2 cellular contexts compared by ENCODE assay signal in the genomic region with DNA sequence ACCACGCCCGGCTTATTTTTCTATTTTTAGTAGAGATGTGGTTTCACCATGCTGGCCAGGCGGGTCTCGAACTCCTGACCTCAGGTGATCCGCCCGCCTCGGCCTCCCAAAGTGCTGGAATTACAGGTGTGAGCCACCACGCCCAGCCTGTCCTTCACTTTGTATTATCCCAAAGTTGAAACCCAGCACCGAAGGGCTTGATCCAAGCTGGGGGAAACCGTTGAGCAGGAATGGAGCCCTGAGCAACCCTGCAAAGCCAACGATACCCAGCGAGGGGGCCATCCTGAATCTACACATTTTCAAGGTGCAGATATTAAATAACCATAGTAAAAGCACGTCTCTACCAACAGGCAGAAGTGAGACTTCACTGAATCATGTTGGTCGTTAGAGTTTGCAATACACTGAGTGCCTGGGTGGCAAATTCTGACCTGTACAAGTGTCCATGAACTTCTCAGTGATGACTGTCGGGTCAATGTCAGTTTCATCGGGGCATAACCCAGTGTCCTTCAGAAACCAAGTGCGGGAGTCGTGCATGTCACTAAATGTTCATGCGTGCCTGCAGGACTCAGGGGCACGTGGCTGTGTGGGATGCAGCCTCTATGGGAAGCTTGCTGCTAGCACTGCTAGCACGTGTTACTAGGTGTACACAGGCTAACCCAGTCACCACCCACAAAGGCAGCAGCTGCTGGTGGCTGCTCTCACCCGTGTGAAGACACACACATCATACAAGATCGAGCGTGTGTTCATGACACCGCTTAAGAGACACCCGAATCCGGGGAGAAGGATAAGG.
TF ChIP-seq lines count a peak whose summit lies in the region.

No MANE protein-coding gene starts in this region.

TF ChIP-seq in SK-N-SH, 30 proteins besides CTCF, POLR2A, EP300 and RAD21 (continued from another document):
- no peak for TF ChIP-seq POLR2AphosphoS5 (IDR thresholded peaks at IDR 0.05; ENCODE audit: low read depth, low read length)
- TF ChIP-seq NRF1 (IDR thresholded peaks at IDR 0.05; ENCODE audit: low read depth, low read length): no peak
- no peak for TF ChIP-seq RXRA (IDR thresholded peaks at IDR 0.05; ENCODE audit: borderline replicate concordance, low read depth)
- no peak for TF ChIP-seq GABPA (IDR thresholded peaks at IDR 0.05; ENCODE audit: low read depth)
- TF ChIP-seq RCOR1 (IDR thresholded peaks at IDR 0.05; ENCODE audit: low read length): no peak
- no peak for TF ChIP-seq FOSL2 (IDR thresholded peaks at IDR 0.05; ENCODE audit: borderline replicate concordance, low read depth)
- no peak for TF ChIP-seq SMC3 (IDR thresholded peaks at IDR 0.05; ENCODE audit: low read depth, low read length)

TF ChIP-seq in SK-N-SH treated with all-trans-retinoic acid at 6 μM for 48 hours, 23 proteins besides CTCF, POLR2A, EP300 and RAD21:
- TF ChIP-seq, protein P1, sequence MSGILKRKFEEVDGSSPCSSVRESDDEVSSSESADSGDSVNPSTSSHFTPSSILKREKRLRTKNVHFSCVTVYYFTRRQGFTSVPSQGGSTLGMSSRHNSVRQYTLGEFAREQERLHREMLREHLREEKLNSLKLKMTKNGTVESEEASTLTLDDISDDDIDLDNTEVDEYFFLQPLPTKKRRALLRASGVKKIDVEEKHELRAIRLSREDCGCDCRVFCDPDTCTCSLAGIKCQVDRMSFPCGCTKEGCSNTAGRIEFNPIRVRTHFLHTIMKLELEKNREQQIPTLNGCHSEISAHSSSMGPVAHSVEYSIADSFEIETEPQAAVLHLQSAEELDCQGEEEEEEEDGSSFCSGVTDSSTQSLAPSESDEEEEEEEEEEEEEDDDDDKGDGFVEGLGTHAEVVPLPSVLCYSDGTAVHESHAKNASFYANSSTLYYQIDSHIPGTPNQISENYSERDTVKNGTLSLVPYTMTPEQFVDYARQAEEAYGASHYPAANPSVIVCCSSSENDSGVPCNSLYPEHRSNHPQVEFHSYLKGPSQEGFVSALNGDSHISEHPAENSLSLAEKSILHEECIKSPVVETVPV (CRISPR knock-in tag; IDR thresholded peaks at IDR 0.05): no peak
- TF ChIP-seq CSDC2 (CRISPR knock-in tag; IDR thresholded peaks at IDR 0.05) (no peak), ISL1 (CRISPR knock-in tag; IDR thresholded peaks at IDR 0.05) (no peak), OSR1 (CRISPR knock-in tag; IDR thresholded peaks at IDR 0.05) (no peak), ESRRG (CRISPR knock-in tag; IDR thresholded peaks at IDR 0.05) (no peak), ZC3H10 (CRISPR knock-in tag; IDR thresholded peaks at IDR 0.05) (no peak), SNAI2 (CRISPR knock-in tag; IDR thresholded peaks at IDR 0.05) (no peak), ZNF8 (CRISPR knock-in tag; IDR thresholded peaks at IDR 0.05) (no peak), TCF4 (CRISPR knock-in tag; IDR thresholded peaks at IDR 0.05; ENCODE audit: borderline replicate concordance) (no peak)
- TF ChIP-seq, protein P2, sequence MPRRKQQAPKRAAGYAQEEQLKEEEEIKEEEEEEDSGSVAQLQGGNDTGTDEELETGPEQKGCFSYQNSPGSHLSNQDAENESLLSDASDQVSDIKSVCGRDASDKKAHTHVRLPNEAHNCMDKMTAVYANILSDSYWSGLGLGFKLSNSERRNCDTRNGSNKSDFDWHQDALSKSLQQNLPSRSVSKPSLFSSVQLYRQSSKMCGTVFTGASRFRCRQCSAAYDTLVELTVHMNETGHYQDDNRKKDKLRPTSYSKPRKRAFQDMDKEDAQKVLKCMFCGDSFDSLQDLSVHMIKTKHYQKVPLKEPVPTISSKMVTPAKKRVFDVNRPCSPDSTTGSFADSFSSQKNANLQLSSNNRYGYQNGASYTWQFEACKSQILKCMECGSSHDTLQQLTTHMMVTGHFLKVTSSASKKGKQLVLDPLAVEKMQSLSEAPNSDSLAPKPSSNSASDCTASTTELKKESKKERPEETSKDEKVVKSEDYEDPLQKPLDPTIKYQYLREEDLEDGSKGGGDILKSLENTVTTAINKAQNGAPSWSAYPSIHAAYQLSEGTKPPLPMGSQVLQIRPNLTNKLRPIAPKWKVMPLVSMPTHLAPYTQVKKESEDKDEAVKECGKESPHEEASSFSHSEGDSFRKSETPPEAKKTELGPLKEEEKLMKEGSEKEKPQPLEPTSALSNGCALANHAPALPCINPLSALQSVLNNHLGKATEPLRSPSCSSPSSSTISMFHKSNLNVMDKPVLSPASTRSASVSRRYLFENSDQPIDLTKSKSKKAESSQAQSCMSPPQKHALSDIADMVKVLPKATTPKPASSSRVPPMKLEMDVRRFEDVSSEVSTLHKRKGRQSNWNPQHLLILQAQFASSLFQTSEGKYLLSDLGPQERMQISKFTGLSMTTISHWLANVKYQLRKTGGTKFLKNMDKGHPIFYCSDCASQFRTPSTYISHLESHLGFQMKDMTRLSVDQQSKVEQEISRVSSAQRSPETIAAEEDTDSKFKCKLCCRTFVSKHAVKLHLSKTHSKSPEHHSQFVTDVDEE (CRISPR knock-in tag; IDR thresholded peaks at IDR 0.05): no peak
- TF ChIP-seq, protein P3, sequence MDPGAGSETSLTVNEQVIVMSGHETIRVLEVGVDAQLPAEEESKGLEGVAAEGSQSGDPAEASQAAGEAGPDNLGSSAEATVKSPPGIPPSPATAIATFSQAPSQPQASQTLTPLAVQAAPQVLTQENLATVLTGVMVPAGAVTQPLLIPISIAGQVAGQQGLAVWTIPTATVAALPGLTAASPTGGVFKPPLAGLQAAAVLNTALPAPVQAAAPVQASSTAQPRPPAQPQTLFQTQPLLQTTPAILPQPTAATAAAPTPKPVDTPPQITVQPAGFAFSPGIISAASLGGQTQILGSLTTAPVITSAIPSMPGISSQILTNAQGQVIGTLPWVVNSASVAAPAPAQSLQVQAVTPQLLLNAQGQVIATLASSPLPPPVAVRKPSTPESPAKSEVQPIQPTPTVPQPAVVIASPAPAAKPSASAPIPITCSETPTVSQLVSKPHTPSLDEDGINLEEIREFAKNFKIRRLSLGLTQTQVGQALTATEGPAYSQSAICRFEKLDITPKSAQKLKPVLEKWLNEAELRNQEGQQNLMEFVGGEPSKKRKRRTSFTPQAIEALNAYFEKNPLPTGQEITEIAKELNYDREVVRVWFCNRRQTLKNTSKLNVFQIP (CRISPR knock-in tag; IDR thresholded peaks at IDR 0.05; ENCODE audit: borderline replicate concordance, low read depth): no peak
- TF ChIP-seq, protein P4, sequence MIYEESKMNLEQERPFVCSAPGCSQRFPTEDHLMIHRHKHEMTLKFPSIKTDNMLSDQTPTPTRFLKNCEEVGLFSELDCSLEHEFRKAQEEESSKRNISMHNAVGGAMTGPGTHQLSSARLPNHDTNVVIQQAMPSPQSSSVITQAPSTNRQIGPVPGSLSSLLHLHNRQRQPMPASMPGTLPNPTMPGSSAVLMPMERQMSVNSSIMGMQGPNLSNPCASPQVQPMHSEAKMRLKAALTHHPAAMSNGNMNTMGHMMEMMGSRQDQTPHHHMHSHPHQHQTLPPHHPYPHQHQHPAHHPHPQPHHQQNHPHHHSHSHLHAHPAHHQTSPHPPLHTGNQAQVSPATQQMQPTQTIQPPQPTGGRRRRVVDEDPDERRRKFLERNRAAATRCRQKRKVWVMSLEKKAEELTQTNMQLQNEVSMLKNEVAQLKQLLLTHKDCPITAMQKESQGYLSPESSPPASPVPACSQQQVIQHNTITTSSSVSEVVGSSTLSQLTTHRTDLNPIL (CRISPR knock-in tag; IDR thresholded peaks at IDR 0.05; ENCODE audit: low read depth): no peak
